ENCODE assay signal across 13 cellular contexts in the genomic region with DNA sequence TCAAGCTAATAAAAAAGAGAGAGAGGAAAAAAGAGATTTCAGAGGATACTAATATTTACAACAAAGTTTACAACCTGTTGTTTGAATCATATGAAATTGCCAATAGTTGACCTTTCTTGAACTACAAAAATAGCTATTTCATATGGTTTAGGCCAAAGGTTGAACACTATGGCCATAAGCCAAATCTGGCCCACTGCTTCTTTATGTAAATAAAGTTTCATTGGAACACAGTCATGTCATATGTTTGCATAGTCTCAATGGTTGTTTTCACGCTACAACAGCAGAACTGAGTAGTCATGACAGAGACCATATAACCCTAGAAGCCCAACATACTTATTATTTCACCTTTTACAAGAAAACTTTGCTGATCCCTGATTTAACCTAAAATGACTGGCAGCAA. TPM values are rescaled to one million over a fixed set of nuclear protein-coding genes. Genes with fewer than 3 reads are reported as not detected.
DNase-seq lines count a peak whose midpoint lies in the region; ATAC-seq and TF ChIP-seq lines count a peak whose summit lies in the region.
"Had no signal": no experiment of that assay in that cellular context is flagged by ENCODE, and none has a peak within 500 bp of the region (broad histone marks: within the 10 kb centered on the region; RNA-seq: fewer than 3 reads in every experiment).

No MANE protein-coding gene starts in this region.

- TF ChIP-seq POLR2A in heart left ventricle (IDR thresholded peaks at IDR 0.05): no peak

- H3K27ac ChIP-seq in left ventricle myocardium inferior (replicated peaks) (peak overlapping the region; percentile 50), heart left ventricle (peak overlapping the region in 4 of 12 donors; percentile 15 to 64 (median 34))
- H3K27ac ChIP-seq: 22Rv1 had no signal

- no peak for ATAC-seq in heart left ventricle
- ATAC-seq: CD8-positive, alpha-beta T cell had no signal

- intact Hi-C loops in left ventricle myocardium inferior (cut with micrococcal nuclease): no loop called here
- intact Hi-C loops in heart left ventricle (cut with DNase I): no loop called here

- H3K9me3 ChIP-seq in left ventricle myocardium inferior (replicated peaks): no peaks in the 10 kb centered on the region
- H3K9me3 ChIP-seq in heart left ventricle: no peaks in the 10 kb centered on the region
- H3K9me3 ChIP-seq: HAP-1 had no signal

- H3K27me3 ChIP-seq in left ventricle myocardium inferior (ENCODE audit: low read depth) (no peaks in the 10 kb centered on the region), heart left ventricle (no peaks in the 10 kb centered on the region)

- peak; percentile 24 for DNase-seq in DMS153 (lab: John Stamatoyannopoulos, UW)
- no peak for DNase-seq in DMS153 treated with DMSO at 0.1 percent for 48 hours (lab: John Stamatoyannopoulos, UW; ENCODE audit: unreplicated experiment)
- DNase-seq in left ventricle myocardium inferior: no peak
- DNase-seq in heart left ventricle: no peak
- peak; percentile 45 for DNase-seq in NCI-H748 treated with DMSO at 0.1 percent for 48 hours (lab: John Stamatoyannopoulos, UW)
- DNase-seq in GM10266 (ENCODE audit: extremely low spot score): no peak
- no peak for DNase-seq in D341Med (ENCODE audit: low spot score)
- DNase-seq in NCI-H1436 treated with DMSO at 0.1 percent for 48 hours (lab: John Stamatoyannopoulos, UW): no peak
- DNase-seq: CD8-positive, alpha-beta T cell; COR-L47 had no signal

- H3K4me1 ChIP-seq in left ventricle myocardium inferior (peaks cover 60% of the 10 kb centered on the region), heart left ventricle (peaks cover 0 to 44% (median 10%) of the 10 kb centered on the region in 12 donors)
- H3K4me1 ChIP-seq: HAP-1 had no signal

- no peak for TF ChIP-seq CTCF in left ventricle myocardium inferior (IDR thresholded peaks at IDR 0.05; ENCODE audit: borderline replicate concordance)
- no peak for TF ChIP-seq CTCF in heart left ventricle (IDR thresholded peaks at IDR 0.05)
- no peak for TF ChIP-seq CTCF in GM10266 (IDR thresholded peaks at IDR 0.05; ENCODE audit: control insufficient read depth, insufficient read depth, low read depth, missing control alignments)

- H3K36me3 ChIP-seq in left ventricle myocardium inferior (no peaks in the 10 kb centered on the region), heart left ventricle (no peaks in the 10 kb centered on the region)
- H3K36me3 ChIP-seq: HAP-1 had no signal

- 85 to 96% (median 92%) methylated on average over 1 of the region's 1 CpG for WGBS in heart left ventricle, 4 donors

- H3K4me3 ChIP-seq in left ventricle myocardium inferior (no peak overlapping the region), heart left ventricle (no peak overlapping the region)
- H3K4me3 ChIP-seq: HAP-1 had no signal

RNA-seq across cellular contexts. Expression of a gene that starts 20.9 kb away (rescaled TPM):
- total RNA-seq in left ventricle myocardium inferior: 43.2 TPM
- total RNA-seq in heart left ventricle: 10 to 100 TPM; 22.8 to 71.5 (median 41.3) TPM
- polyA plus RNA-seq in heart left ventricle: 1 to 10 TPM; 4.6 to 4.7 TPM
- polyA plus RNA-seq: CD14-positive monocyte had no signal

Comparison
In these comparisons a context has a peak if more than half of its experiments do, and no peak if none do; other contexts are left out.
1. DNase-seq: peak in DMS153 (single experiment) and NCI-H748 treated with DMSO at 0.1 percent for 48 hours (single experiment); none in DMS153 treated with DMSO at 0.1 percent for 48 hours (single experiment), left ventricle myocardium inferior (single experiment), heart left ventricle (0 of 5), GM10266 (single experiment), D341Med (single experiment) and NCI-H1436 treated with DMSO at 0.1 percent for 48 hours (single experiment).